9 cellular contexts compared by ENCODE assay signal in genomic region chr1:207818971-207819451, GRCh38.
A peak's percentile ranks its signal among the peaks of the same experiment; 100 is the strongest.
DNase-seq lines count a peak whose midpoint lies in the region; TF ChIP-seq lines count a peak whose summit lies in the region.
"Had no signal": no experiment of that assay in that cellular context is flagged by ENCODE, and none has a peak within 500 bp of the region (broad histone marks: within the 10 kb centered on the region; RNA-seq: fewer than 3 reads in every experiment).

No MANE protein-coding gene starts in this region.

- H3K4me1 ChIP-seq in ES-I3 (ENCODE audit: insufficient read depth, low read length), result peaks cover 7% of the 10 kb centered on the region; the same call in 1 of the 2 replicates
- H3K4me1 ChIP-seq in ascending aorta, result peaks cover 27 to 58% of the 10 kb centered on the region in 2 donors
- no peaks in the 10 kb centered on the region for H3K4me1 ChIP-seq in smooth muscle cell (ENCODE audit: low read depth)

- no peaks in the 10 kb centered on the region for H3K79me2 ChIP-seq in smooth muscle cell (ENCODE audit: low read depth)

- H3K4me3 ChIP-seq in ascending aorta (peak overlapping the region; percentile 72 to 79), smooth muscle cell (no peak overlapping the region)

- intact Hi-C loops in ascending aorta (cut with DNase I) (loop anchor here (10.0 kb wide), 1 partner anchor 46 kb away; no protein-coding TSS in a partner anchor), posterior vena cava (cut with DNase I) (no loop called here)

- DNase-seq in ascending aorta (ENCODE audit: low spot score in 2 of 2) (peak in 1 of 2 donors; percentile 78), hepatic stellate cell (ENCODE audit: low spot score) (peak; percentile 89), smooth muscle cell (lab: John Stamatoyannopoulos, UW; ENCODE audit: unreplicated experiment) (no peak), superior temporal gyrus (ENCODE audit: extremely low spot score) (no peak), NCI-H226 (no peak), posterior vena cava (ENCODE audit: low spot score) (no peak), NCI-H1436 (lab: John Stamatoyannopoulos, UW) (no peak)
- DNase-seq: NCI-H446 treated with DMSO at 0.1 percent for 48 hours had no signal

- H3K9me3 ChIP-seq in ES-I3 (ENCODE audit: control insufficient read depth, insufficient read depth, low read length) (no peaks in the 10 kb centered on the region), ascending aorta (no peaks in the 10 kb centered on the region), smooth muscle cell (replicated peaks; ENCODE audit: low read depth) (no peaks in the 10 kb centered on the region)

- H4K20me1 ChIP-seq in smooth muscle cell (ENCODE audit: low read depth), result no peaks in the 10 kb centered on the region

- H3K4me2 ChIP-seq in smooth muscle cell, result peak overlapping the region; percentile 58

- H3F3A ChIP-seq in smooth muscle cell (ENCODE audit: low read depth), result no peaks in the 10 kb centered on the region

- WGBS in smooth muscle cell (ENCODE audit: low lambda C conversion rate), result 38% methylated on average over 18 of the region's 18 CpGs

- H3K36me3 ChIP-seq in ES-I3 (ENCODE audit: insufficient read depth, low read length) (no peaks in the 10 kb centered on the region), ascending aorta (peaks cover 42 to 77% of the 10 kb centered on the region in 2 donors), smooth muscle cell (ENCODE audit: low read depth) (no peaks in the 10 kb centered on the region)

- H3K27me3 ChIP-seq in ascending aorta, result no peaks in the 10 kb centered on the region
- no peaks in the 10 kb centered on the region for H3K27me3 ChIP-seq in smooth muscle cell (ENCODE audit: low read depth)

- H3K27ac ChIP-seq in ascending aorta (peak overlapping the region; percentile 95 to 98), smooth muscle cell (ENCODE audit: low read depth) (peak overlapping the region; percentile 14)

- H3K9ac ChIP-seq in ES-I3 (ENCODE audit: low read depth, low read length) (peak overlapping the region; percentile 40; the same call in 1 of the 2 replicates), smooth muscle cell (ENCODE audit: low read depth) (peak overlapping the region; percentile 42)

- no peak for TF ChIP-seq CTCF in ascending aorta (IDR thresholded peaks at IDR 0.05)
- no peak for TF ChIP-seq CTCF in smooth muscle cell (IDR thresholded peaks at IDR 0.05; ENCODE audit: borderline replicate concordance, insufficient read depth, poor library complexity, severe bottlenecking)

- no peak overlapping the region for H2AFZ ChIP-seq in smooth muscle cell (ENCODE audit: low read depth)
